ENCODE assay signal across 8 cellular contexts in the genomic region with DNA sequence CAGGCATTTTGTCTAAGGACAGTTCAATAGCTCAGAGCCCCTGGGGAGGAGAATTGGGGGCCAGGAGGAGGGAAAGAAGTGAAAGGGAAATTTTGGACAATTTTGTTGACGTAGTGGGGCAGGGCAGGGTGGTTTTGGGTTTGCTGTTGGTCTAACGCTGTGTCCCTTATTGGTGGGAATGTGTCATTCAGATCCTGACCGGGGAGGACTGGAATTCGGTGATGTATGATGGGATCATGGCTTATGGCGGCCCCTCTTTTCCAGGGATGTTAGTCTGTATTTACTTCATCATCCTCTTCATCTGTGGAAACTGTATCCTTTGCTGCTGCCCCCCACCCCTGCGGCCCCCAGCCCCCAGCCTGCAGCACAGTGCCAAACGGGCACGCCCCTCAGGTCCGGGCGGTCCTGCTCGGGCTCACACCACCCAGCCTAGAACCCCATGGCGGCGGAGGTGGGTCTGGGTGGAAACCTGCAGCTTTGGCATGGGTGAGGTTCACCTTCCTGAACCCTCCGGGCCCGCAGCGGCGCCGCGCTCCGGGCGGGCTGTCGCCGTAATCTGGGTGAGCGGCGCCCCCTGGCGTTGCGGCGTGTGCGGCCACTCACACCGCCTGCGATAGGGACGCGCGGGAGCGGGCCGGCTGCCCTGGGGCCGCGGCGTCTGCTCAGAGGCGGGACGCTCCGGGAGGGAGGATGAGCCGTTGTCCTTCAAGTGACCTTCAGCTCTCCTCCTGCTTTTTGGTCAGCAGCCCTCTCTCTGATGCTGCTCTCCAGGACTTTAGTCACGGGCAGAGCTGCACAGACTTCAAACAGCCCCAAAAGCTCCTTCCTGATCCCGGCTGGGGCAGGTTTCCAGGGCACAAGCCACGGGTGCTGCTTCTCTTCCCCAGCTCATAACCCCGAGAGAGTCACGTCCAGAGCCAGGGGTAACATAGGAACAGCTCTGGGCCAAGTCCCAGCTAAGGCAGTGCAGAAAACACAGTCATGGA.
DNase-seq lines count a peak whose midpoint lies in the region; ATAC-seq and TF ChIP-seq lines count a peak whose summit lies in the region.

No MANE protein-coding gene starts in this region.

- peaks cover 30% of the 10 kb centered on the region for H3K27me3 ChIP-seq in DOHH2 (ENCODE audit: control insufficient read depth, low read length)
- no peaks in the 10 kb centered on the region for H3K27me3 ChIP-seq in Karpas-422 (ENCODE audit: low read length)
- peaks cover 18% of the 10 kb centered on the region for H3K27me3 ChIP-seq in brain microvascular endothelial cell (replicated peaks)

- H3K27ac Mint-ChIP-seq in T-helper 2 cell treated with Interferon-gamma antibody and Interleukin-4, amounts not matched to agents 5 μg/mL and 100 μg/mL, for 36 hours = no peak overlapping the region

- no peaks in the 10 kb centered on the region for H3K9me3 Mint-ChIP-seq in T-helper 2 cell treated with Interferon-gamma antibody and Interleukin-4, amounts not matched to agents 5 μg/mL and 100 μg/mL, for 36 hours

- H3K27ac ChIP-seq in DOHH2 (ENCODE audit: low read depth, low read length) = no peak overlapping the region
- no peak overlapping the region for H3K27ac ChIP-seq in Karpas-422 (ENCODE audit: low read length)
- no peak overlapping the region for H3K27ac ChIP-seq in brain microvascular endothelial cell

- H3K4me1 Mint-ChIP-seq in T-helper 2 cell treated with Interferon-gamma antibody and Interleukin-4, amounts not matched to agents 5 μg/mL and 100 μg/mL, for 36 hours (ENCODE audit: low read depth) = no peaks in the 10 kb centered on the region

- H4K20me1 ChIP-seq in DOHH2 (ENCODE audit: control insufficient read depth, insufficient read depth, low read depth, low read length) (no peaks in the 10 kb centered on the region), Karpas-422 (ENCODE audit: insufficient read depth, low read depth, low read length) (no peaks in the 10 kb centered on the region)

- H3K4me2 ChIP-seq in DOHH2 (ENCODE audit: low read length) (no peak overlapping the region), Karpas-422 (ENCODE audit: low read depth, low read length, poor library complexity, severe bottlenecking) (no peak overlapping the region)

- H3K79me2 ChIP-seq in DOHH2 (ENCODE audit: control insufficient read depth, low read length) (no peaks in the 10 kb centered on the region), Karpas-422 (ENCODE audit: low read length) (no peaks in the 10 kb centered on the region)

- 0 out of 2 replicates have a peak, but pooled peaks cover 4% of the 10 kb centered on the region for H3K4me1 ChIP-seq in DOHH2 (ENCODE audit: control insufficient read depth, low read length)
- peaks cover 6% of the 10 kb centered on the region for H3K4me1 ChIP-seq in Karpas-422 (ENCODE audit: low read length)

- H3K9me2 ChIP-seq in DOHH2 (replicated peaks; ENCODE audit: control insufficient read depth, low read length) (no peaks in the 10 kb centered on the region), Karpas-422 (replicated peaks; ENCODE audit: insufficient read depth, low read length) (no peaks in the 10 kb centered on the region)

- H3K36me3 ChIP-seq in DOHH2 (ENCODE audit: control insufficient read depth, low read length) (no peaks in the 10 kb centered on the region), Karpas-422 (ENCODE audit: insufficient read depth, low read length) (no peaks in the 10 kb centered on the region), brain microvascular endothelial cell (replicated peaks) (no peaks in the 10 kb centered on the region)

- H3F3A ChIP-seq in DOHH2 (ENCODE audit: control insufficient read depth, insufficient read depth) = no peaks in the 10 kb centered on the region

- in situ Hi-C loops in brain microvascular endothelial cell (cut with HindIII; ENCODE audit: low pct_ligation_motif_present, low sequenced_read_pairs) = no loop called here

- H3K36me3 Mint-ChIP-seq in T-helper 2 cell treated with Interferon-gamma antibody and Interleukin-4, amounts not matched to agents 5 μg/mL and 100 μg/mL, for 36 hours (ENCODE audit: low read depth) = no peaks in the 10 kb centered on the region

- no peak overlapping the region for H3K9ac ChIP-seq in Karpas-422 (ENCODE audit: low read length)

- no peak overlapping the region for H3K4me3 Mint-ChIP-seq in T-helper 2 cell treated with Interferon-gamma antibody and Interleukin-4, amounts not matched to agents 5 μg/mL and 100 μg/mL, for 36 hours

- H2AFZ ChIP-seq in Karpas-422 (ENCODE audit: low read length) = no peak overlapping the region

- DNase-seq in Karpas-422 (peak; percentile 79), brain microvascular endothelial cell (no peak), iPS-NIHi7 (ENCODE audit: extremely low spot score) (peak; percentile 92)
- peak; percentile 57 for DNase-seq in T-helper 2 cell treated with Interferon-gamma antibody and Interleukin-4, amounts not matched to agents 5 μg/mL and 100 μg/mL, for 36 hours (ENCODE audit: low spot score)
- peak; percentile 2 to 47 for DNase-seq in stimulated activated CD4-positive, alpha-beta T cell treated with anti-CD3 and anti-CD28 coated beads, Interleukin-12 subunit alpha, Interleukin-12 subunit beta, amount 100 ng/mL, for 24 hours (ENCODE audit: low read depth in 2 of 2)
- no peak for DNase-seq in stimulated activated naive CD4-positive, alpha-beta T cell treated with Interleukin-2 at 50 U/mL for 16 hours (lab: John Stamatoyannopoulos, UW)

- peaks cover 42% of the 10 kb centered on the region for H3K27me3 Mint-ChIP-seq in T-helper 2 cell treated with Interferon-gamma antibody and Interleukin-4, amounts not matched to agents 5 μg/mL and 100 μg/mL, for 36 hours (ENCODE audit: low read depth)

- H3K4me3 ChIP-seq in DOHH2 (ENCODE audit: low read length) (no peak overlapping the region), Karpas-422 (ENCODE audit: low read length) (no peak overlapping the region), brain microvascular endothelial cell (ENCODE audit: low read depth, low read length) (no peak overlapping the region)

- ATAC-seq in HG03175 (IDR thresholded peaks at IDR 0.05; ENCODE audit: unreplicated experiment) = no peak

- H3K9me3 ChIP-seq in DOHH2 (ENCODE audit: control insufficient read depth, insufficient read depth, low read length) (no peaks in the 10 kb centered on the region), Karpas-422 (ENCODE audit: low read length) (no peaks in the 10 kb centered on the region)

- TF ChIP-seq CTCF in DOHH2 (IDR thresholded peaks at IDR 0.05; ENCODE audit: low read depth, low read length, poor library complexity, severe bottlenecking) = peak; percentile 79
- peak; percentile 60 for TF ChIP-seq CTCF in brain microvascular endothelial cell (IDR thresholded peaks at IDR 0.05; ENCODE audit: low read depth, low read length, missing control alignments)

Comparison
In these comparisons a context has a peak if more than half of its experiments do, and no peak if none do; other contexts are left out.
1. DNase-seq: peak in Karpas-422 (single experiment), T-helper 2 cell treated with Interferon-gamma antibody and Interleukin-4, amounts not matched to agents 5 μg/mL and 100 μg/mL, for 36 hours (single experiment), iPS-NIHi7 (single experiment) and stimulated activated CD4-positive, alpha-beta T cell treated with anti-CD3 and anti-CD28 coated beads, Interleukin-12 subunit alpha, Interleukin-12 subunit beta, amount 100 ng/mL, for 24 hours (2 of 2); none in brain microvascular endothelial cell (single experiment) and stimulated activated naive CD4-positive, alpha-beta T cell treated with Interleukin-2 at 50 U/mL for 16 hours (single experiment).